In genomic region chr4:121462660-121463261, GRCh38 we compare ENCODE assay signal across 7 cellular contexts.
DNase-seq lines count a peak whose midpoint lies in the region; ATAC-seq and TF ChIP-seq lines count a peak whose summit lies in the region.

No MANE protein-coding gene starts in this region.

- in situ Hi-C loops in astrocyte of the cerebellum (cut with HindIII; ENCODE audit: low sequenced_read_pairs) = loop anchor here (25.0 kb wide), 1 partner anchor 275 kb away; no protein-coding TSS in a partner anchor

- DNase-seq in ELF-1 (ENCODE audit: low read depth, low spot score) (peak; percentile 70), NOMO-1 treated with DMSO at 0.1 percent for 48 hours (lab: John Stamatoyannopoulos, UW; ENCODE audit: unreplicated experiment) (peak; percentile 71), astrocyte of the cerebellum (ENCODE audit: low read depth) (peak; percentile 66), iPS-NIHi7 (ENCODE audit: extremely low spot score) (peak; percentile 65)
- DNase-seq in stimulated activated CD4-positive, alpha-beta T cell treated with anti-CD3 and anti-CD28 coated beads, Interleukin-4, amount 100 ng/mL, for 48 hours (ENCODE audit: low read depth in 2 of 2) = peak; percentile 8 to 12

- peak; percentile 98 for ATAC-seq in GM19351 (IDR thresholded peaks at IDR 0.05; ENCODE audit: unreplicated experiment)
- ATAC-seq in HG03159 (IDR thresholded peaks at IDR 0.05; ENCODE audit: unreplicated experiment) = peak; percentile 98

- H3K4me3 ChIP-seq in astrocyte of the cerebellum (ENCODE audit: low read depth, low read length) = no peak overlapping the region

- TF ChIP-seq CTCF in astrocyte of the cerebellum (IDR thresholded peaks at IDR 0.05; ENCODE audit: low read depth, low read length, missing control alignments) = peak; percentile 87

Comparison
In these comparisons a context has a peak if more than half of its experiments do, and no peak if none do; other contexts are left out.
1. DNase-seq: peak in every context shown above with its lines; median percentile 71 in NOMO-1 treated with DMSO at 0.1 percent for 48 hours; 70 in ELF-1; 66 in astrocyte of the cerebellum; 65 in iPS-NIHi7; 10 in stimulated activated CD4-positive, alpha-beta T cell treated with anti-CD3 and anti-CD28 coated beads, Interleukin-4, amount 100 ng/mL, for 48 hours.